9 cellular contexts compared by ENCODE assay signal in genomic region chr11:116193321-116194114, GRCh38.
A peak's percentile ranks its signal among the peaks of the same experiment; 100 is the strongest.
DNase-seq lines count a peak whose midpoint lies in the region; ATAC-seq and TF ChIP-seq lines count a peak whose summit lies in the region.
"Had no signal": no experiment of that assay in that cellular context is flagged by ENCODE, and none has a peak within 500 bp of the region (broad histone marks: within the 10 kb centered on the region; RNA-seq: fewer than 3 reads in every experiment).

No MANE protein-coding gene starts in this region.

- peaks cover 9% of the 10 kb centered on the region for H3K9me3 Mint-ChIP-seq in glutamatergic neuron (ENCODE audit: unreplicated experiment)
- no peaks in the 10 kb centered on the region for H3K9me3 Mint-ChIP-seq in osteocyte (ENCODE audit: unreplicated experiment)

- no peak for TF ChIP-seq CTCF in RWPE2 (IDR thresholded peaks at IDR 0.05; ENCODE audit: poor library complexity, severe bottlenecking)
- peak; percentile 50 for TF ChIP-seq CTCF in glutamatergic neuron (IDR thresholded peaks at IDR 0.05; ENCODE audit: partially characterized antibody, unreplicated experiment)
- TF ChIP-seq CTCF in osteocyte (IDR thresholded peaks at IDR 0.05): peak; percentile 48
- no peak for TF ChIP-seq CTCF in GM10266 (IDR thresholded peaks at IDR 0.05; ENCODE audit: control insufficient read depth, insufficient read depth, low read depth, missing control alignments)

- peak overlapping the region; percentile 19 for H3K4me3 ChIP-seq in RWPE2 (ENCODE audit: severe bottlenecking)

- DNase-seq in ELF-1 (ENCODE audit: low read depth, low spot score) (peak; percentile 87), RWPE2 (ENCODE audit: low spot score) (no peak), glutamatergic neuron (peak; percentile 43), osteocyte (ENCODE audit: extremely low spot score, unreplicated experiment) (no peak), GM10266 (ENCODE audit: extremely low spot score) (no peak)
- no peak for DNase-seq in activated CD8-positive, alpha-beta memory T cell treated with anti-CD3 and anti-CD28 coated beads, Interleukin-2, amount 50 U/mL, for 4 hours

- H3K27me3 ChIP-seq in RWPE2 (ENCODE audit: insufficient read depth, poor library complexity, severe bottlenecking): peaks cover 3% of the 10 kb centered on the region

- H3K4me1 Mint-ChIP-seq in glutamatergic neuron (ENCODE audit: low read depth, unreplicated experiment) (peaks cover 30% of the 10 kb centered on the region), osteocyte (ENCODE audit: unreplicated experiment) (peaks cover 11% of the 10 kb centered on the region)

- H3K36me3 Mint-ChIP-seq in glutamatergic neuron (ENCODE audit: unreplicated experiment) (no peaks in the 10 kb centered on the region), osteocyte (ENCODE audit: unreplicated experiment) (no peaks in the 10 kb centered on the region)

- H3K9me3 ChIP-seq in RWPE2 (ENCODE audit: severe bottlenecking): no peaks in the 10 kb centered on the region

- ATAC-seq in RWPE2 (ENCODE audit: low read depth) (peak; percentile 68), HG02642 (IDR thresholded peaks at IDR 0.05; ENCODE audit: poor library complexity, unreplicated experiment) (no peak), GM18858 (IDR thresholded peaks at IDR 0.05; ENCODE audit: unreplicated experiment) (no peak)

- H3K4me3 Mint-ChIP-seq in glutamatergic neuron (ENCODE audit: unreplicated experiment): peak overlapping the region; percentile 75
- H3K4me3 Mint-ChIP-seq in osteocyte (ENCODE audit: unreplicated experiment): peak overlapping the region; percentile 88

- H3K27ac Mint-ChIP-seq in glutamatergic neuron (ENCODE audit: unreplicated experiment): peak overlapping the region; percentile 62
- peak overlapping the region; percentile 83 for H3K27ac Mint-ChIP-seq in osteocyte (ENCODE audit: unreplicated experiment)

- H3K27me3 Mint-ChIP-seq in glutamatergic neuron (ENCODE audit: unreplicated experiment) (peaks cover 3% of the 10 kb centered on the region), osteocyte (ENCODE audit: unreplicated experiment) (peaks cover 26% of the 10 kb centered on the region)

- H3K36me3 ChIP-seq in RWPE2 (ENCODE audit: low read depth): no peaks in the 10 kb centered on the region

- H3K27ac ChIP-seq in RWPE2 (ENCODE audit: poor library complexity, severe bottlenecking): no peak overlapping the region
- H3K27ac ChIP-seq: epithelial cell of prostate had no signal

- H3K4me1 ChIP-seq in RWPE2 (ENCODE audit: insufficient read depth, poor library complexity, severe bottlenecking): no peaks in the 10 kb centered on the region

Comparison
In these comparisons a context has a peak if more than half of its experiments do, and no peak if none do; other contexts are left out.
1. DNase-seq: peak in ELF-1 (single experiment) and glutamatergic neuron (single experiment); none in RWPE2 (single experiment), osteocyte (single experiment), GM10266 (single experiment) and activated CD8-positive, alpha-beta memory T cell treated with anti-CD3 and anti-CD28 coated beads, Interleukin-2, amount 50 U/mL, for 4 hours (single experiment).
2. CTCF ChIP-seq: peak in glutamatergic neuron (single experiment) and osteocyte (single experiment); none in RWPE2 (single experiment) and GM10266 (single experiment).